In the genomic region with DNA sequence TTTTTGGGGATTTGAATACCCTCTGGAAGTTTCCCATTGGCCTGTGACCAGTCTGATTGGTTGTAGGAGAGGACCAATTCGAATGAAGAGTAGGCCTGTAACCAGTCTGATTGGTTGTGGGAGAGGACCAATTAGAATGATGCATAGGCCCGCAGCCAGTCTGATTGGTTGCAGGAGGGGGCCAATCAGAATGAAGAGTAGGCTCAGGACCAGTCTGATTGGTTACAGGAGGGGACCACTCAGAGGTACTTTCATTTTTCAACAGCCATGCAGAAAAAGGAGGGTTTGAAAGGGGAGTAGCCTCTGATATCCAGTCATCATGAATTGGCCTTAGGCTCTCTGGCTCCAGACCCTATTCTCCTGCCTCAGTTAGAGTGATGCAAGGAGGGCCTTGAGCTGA, we compare ENCODE assay signal across 9 cellular contexts. TPM values are rescaled to one million over a fixed set of nuclear protein-coding genes. Genes with fewer than 3 reads are reported as not detected.
DNase-seq lines count a peak whose midpoint lies in the region; ATAC-seq and TF ChIP-seq lines count a peak whose summit lies in the region.
"Had no signal": no experiment of that assay in that cellular context is flagged by ENCODE, and none has a peak within 500 bp of the region (broad histone marks: within the 10 kb centered on the region; RNA-seq: fewer than 3 reads in every experiment).

No MANE protein-coding gene starts in this region.

- no peaks in the 10 kb centered on the region for H3K27me3 ChIP-seq in DND-41 (ENCODE audit: insufficient read depth, low read length, poor library complexity)
- H3K27me3 ChIP-seq in HCT116 (ENCODE audit: insufficient read depth, low read length) = no peaks in the 10 kb centered on the region
- no peaks in the 10 kb centered on the region for H3K27me3 ChIP-seq in psoas muscle (ENCODE audit: insufficient read depth in 3 of 3, low read length in 2 of 3)

- in situ Hi-C loops in SK-MEL-5 (cut with HindIII; ENCODE audit: low pct_unique_long_range_greater_than_20kb, low sequenced_read_pairs) = no loop called here

- TF ChIP-seq POLR2A in HCT116 (IDR thresholded peaks at IDR 0.05; ENCODE audit: borderline replicate concordance, extremely low read depth, insufficient read depth, insufficient read length) = no peak

- H2AFZ ChIP-seq in DND-41 (ENCODE audit: low read depth, low read length) = no peak overlapping the region
- H2AFZ ChIP-seq in HCT116 (ENCODE audit: low read depth, low read length, poor library complexity, severe bottlenecking) = no peak overlapping the region

- H3K9ac ChIP-seq in DND-41 (ENCODE audit: low read depth, low read length) (no peak overlapping the region), HCT116 (ENCODE audit: low read length) (no peak overlapping the region)

- H3K4me1 ChIP-seq in DND-41 (ENCODE audit: insufficient read depth, low read length) (peaks cover 30% of the 10 kb centered on the region), HCT116 (ENCODE audit: control insufficient read depth in 1 of 2, insufficient read depth in 2 of 2, low read length in 2 of 2) (peaks cover 12 to 36% of the 10 kb centered on the region in 2 experiments; a peak in 3 of 4 replicates), psoas muscle (no peaks in the 10 kb centered on the region)

- no peaks in the 10 kb centered on the region for H3K79me2 ChIP-seq in DND-41 (ENCODE audit: insufficient read depth, low read length)
- no peaks in the 10 kb centered on the region for H3K79me2 ChIP-seq in HCT116 (ENCODE audit: insufficient read depth, low read length)

- H3K9me3 ChIP-seq in DND-41 (ENCODE audit: insufficient read depth, low read length, severe bottlenecking) = no peaks in the 10 kb centered on the region
- H3K9me3 ChIP-seq in HCT116 (ENCODE audit: control insufficient read depth in 1 of 2, insufficient read depth in 1 of 2, low read depth in 1 of 2, low read length in 2 of 2) = no peaks in the 10 kb centered on the region
- H3K9me3 ChIP-seq in psoas muscle = no peaks in the 10 kb centered on the region

- no peak for TF ChIP-seq RAD21 in HCT116 (IDR thresholded peaks at IDR 0.05; ENCODE audit: low read depth)

- no peaks in the 10 kb centered on the region for H3K36me3 ChIP-seq in DND-41 (ENCODE audit: insufficient read depth, low read length)
- H3K36me3 ChIP-seq in HCT116 (ENCODE audit: control insufficient read depth in 1 of 2, insufficient read depth in 2 of 2, low read length in 2 of 2) = no peaks in the 10 kb centered on the region
- no peaks in the 10 kb centered on the region for H3K36me3 ChIP-seq in psoas muscle (ENCODE audit: insufficient read depth in 1 of 2, low read depth in 1 of 2)

- no peak for ATAC-seq in DND-41 (ENCODE audit: insufficient read depth, low read depth)
- ATAC-seq in HCT116 = peak; percentile 35; the same call in 1 of the 2 replicates
- ATAC-seq in psoas muscle = no peak
- ATAC-seq in HG03571 (IDR thresholded peaks at IDR 0.05; ENCODE audit: unreplicated experiment) = no peak

- CTCF ChIA-PET in HCT116 (lab: Charles Lee) = no interaction called here

- DNase-seq in DND-41 (peak; percentile 50), HCT116 (ENCODE audit: low read depth, low spot score) (no peak), SK-MEL-5 (ENCODE audit: low read depth, low spot score) (peak; percentile 37), glomerular visceral epithelial cell (ENCODE audit: extremely low spot score) (peak; percentile 17), psoas muscle (no peak), caudate nucleus (lab: John Stamatoyannopoulos, UW) (no peak)
- DNase-seq: midbrain, NCI-H2081 had no signal

- intact Hi-C loops in HCT116 (cut with micrococcal nuclease) = no loop called here
- intact Hi-C loops in psoas muscle (cut with DNase I) = no loop called here

- 87 to 96% (median 89%) methylated on average over 2 of the region's 2 CpGs for WGBS in psoas muscle, 3 donors

- TF ChIP-seq CTCF in DND-41 (IDR thresholded peaks at IDR 0.05; ENCODE audit: borderline replicate concordance, extremely low read depth, low read length, poor library complexity, severe bottlenecking) (no peak), HCT116 (IDR thresholded peaks at IDR 0.05 in 2 of 3, conservative IDR thresholded peaks at IDR 0.05 in 1 of 3; ENCODE audit: borderline replicate concordance in 1 of 3, insufficient read depth in 1 of 3, low read depth in 2 of 3, low read length in 2 of 3) (no peak), psoas muscle (IDR thresholded peaks at IDR 0.05) (no peak)

- H3K27ac ChIP-seq in DND-41 (ENCODE audit: low read length) (peak overlapping the region; percentile 17; the same call in 1 of the 2 replicates), HCT116 (ENCODE audit: low read depth, low read length) (no peak overlapping the region), psoas muscle (no peak overlapping the region), caudate nucleus (ENCODE audit: low read depth, low read length) (no peak overlapping the region)

- RAD21 ChIA-PET in HCT116 (lab: Charles Lee; ENCODE audit: low non-redundant PET in 1 of 2, low total read pairs in 2 of 2, uncharacterized antibody in 2 of 2, unreplicated experiment in 2 of 2) = interaction anchor here in 1 of 2 experiments (0.7 kb wide), 1 partner anchor 13 kb away, joined by 4 read pairs; no protein-coding TSS in a partner anchor

- no peak overlapping the region for H3K4me2 ChIP-seq in DND-41 (ENCODE audit: insufficient read depth, low read length)
- no peak overlapping the region for H3K4me2 ChIP-seq in HCT116 (ENCODE audit: low read length)

- H4K20me1 ChIP-seq in DND-41 (ENCODE audit: insufficient read depth, low read length) (no peaks in the 10 kb centered on the region), HCT116 (ENCODE audit: insufficient read depth) (no peaks in the 10 kb centered on the region)

- POLR2A ChIA-PET in HCT116 (lab: Charles Lee) = no interaction called here

- H3K4me3 ChIP-seq in DND-41 (ENCODE audit: low read depth in 1 of 2, low read length in 2 of 2) (no peak overlapping the region), HCT116 (replicated peaks in 1 of 2; ENCODE audit: low read depth in 1 of 2, low read length in 2 of 2) (no peak overlapping the region), psoas muscle (no peak overlapping the region)

- H3K9me2 ChIP-seq in HCT116 (ENCODE audit: insufficient read depth) = no peaks in the 10 kb centered on the region

- BruUV-seq in HCT116 (replicated peaks; lab: Mats Ljungman, UMichigan) = no TSS peak

TF ChIP-seq in HCT116, 20 proteins besides CTCF, POLR2A, EP300 and RAD21:
- TF ChIP-seq SP1 (IDR thresholded peaks at IDR 0.05; ENCODE audit: low read depth) (peak; percentile 32; the same call in 1 of the 2 replicates), ZFX (IDR thresholded peaks at IDR 0.05) (no peak)

RNA-seq across cellular contexts. Expression of a gene that starts 30.4 kb away (rescaled TPM):
- 284 TPM for total RNA-seq in HCT116 (2021; ENCODE audit: unreplicated experiment)
- polyA plus RNA-seq in HCT116 (2012) = 346 and 361 TPM in 2 replicates
- total RNA-seq in SK-MEL-5 (2014; rRNA removed; shearing (Covaris generic)) = 90.2 and 105 TPM in 2 replicates
- 221 and 258 TPM in 2 replicates for polyA plus RNA-seq in SK-MEL-5 (2015; cell fraction: cytosol; rRNA removed)
- polyA plus RNA-seq in SK-MEL-5 (2015; cell fraction: nucleus; rRNA removed) = 61.7 and 70.8 TPM in 2 replicates
- total RNA-seq in psoas muscle = 10 to 100 TPM in 1 of 4 donors, 1 to 10 TPM in 3; 5.4 to 12.6 (median 8.2) TPM
- 10 to 100 TPM in 1 of 3 donors, 1 to 10 TPM in 2; 3.2 to 10.3 (median 3.4) TPM for polyA plus RNA-seq in psoas muscle

RNA-seq across cellular contexts. Expression of a gene that starts 31.8 kb away (rescaled TPM):
- total RNA-seq in HCT116 (2021; ENCODE audit: unreplicated experiment) (296 TPM), psoas muscle (10 to 100 TPM; 72.5 to 87.4 (median 85.9) TPM)
- polyA plus RNA-seq in HCT116 (2012) = 311 and 325 TPM in 2 replicates
- 182 and 183 TPM in 2 replicates for total RNA-seq in SK-MEL-5 (2014; rRNA removed; shearing (Covaris generic))
- polyA plus RNA-seq in SK-MEL-5 (2015; cell fraction: cytosol; rRNA removed) = 197 and 212 TPM in 2 replicates
- 32.2 and 35.4 TPM in 2 replicates for polyA plus RNA-seq in SK-MEL-5 (2015; cell fraction: nucleus; rRNA removed)
- 100 to 1,000 TPM in 1 of 3 donors, 10 to 100 TPM in 2; 63.0 to 121 (median 97.2) TPM for polyA plus RNA-seq in psoas muscle

RNA-seq across cellular contexts. Expression of a gene that starts 42.0 kb away (rescaled TPM):
- total RNA-seq in HCT116 (2021; ENCODE audit: unreplicated experiment) = 47.6 TPM
- polyA plus RNA-seq in HCT116 (2012) = 29.0 and 30.2 TPM in 2 replicates
- 14.2 and 16.8 TPM in 2 replicates for total RNA-seq in SK-MEL-5 (2014; rRNA removed; shearing (Covaris generic))
- polyA plus RNA-seq in SK-MEL-5 (2015; cell fraction: cytosol; rRNA removed) = 21.0 and 30.9 TPM in 2 replicates
- 5.9 and 11.5 TPM in 2 replicates for polyA plus RNA-seq in SK-MEL-5 (2015; cell fraction: nucleus; rRNA removed)
- total RNA-seq in psoas muscle = 10 to 100 TPM; 26.0 to 44.9 (median 32.2) TPM
- 10 to 100 TPM in 2 of 3 donors, 1 to 10 TPM in 1; 10.0 to 50.6 (median 15.5) TPM for polyA plus RNA-seq in psoas muscle

Comparison
In these comparisons a context has a peak if more than half of its experiments do, and no peak if none do; other contexts are left out.
1. DNase-seq: peak in DND-41 (single experiment), SK-MEL-5 (single experiment) and glomerular visceral epithelial cell (single experiment); none in HCT116 (single experiment), psoas muscle (0 of 2) and caudate nucleus (0 of 61).